1 cellular context compared by ENCODE assay signal in genomic region chr3:66010348-66011097, GRCh38.
TF ChIP-seq lines count a peak whose summit lies in the region.

No MANE protein-coding gene starts in this region.

TF ChIP-seq in HepG2, 621 proteins besides CTCF, POLR2A, EP300 and RAD21:
- TF ChIP-seq ZNF670 (CRISPR knock-in tag; IDR thresholded peaks at IDR 0.05; ENCODE audit: borderline replicate concordance), result no peak
- TF ChIP-seq ZNF337 (CRISPR knock-in tag; IDR thresholded peaks at IDR 0.05; ENCODE audit: borderline replicate concordance, low read depth), result no peak
- no peak for TF ChIP-seq ZNF792 (CRISPR knock-in tag; IDR thresholded peaks at IDR 0.05)
- no peak for TF ChIP-seq ESRRA (CRISPR knock-in tag; IDR thresholded peaks at IDR 0.05; ENCODE audit: low read depth)
- TF ChIP-seq BRCA1 (CRISPR knock-in tag; IDR thresholded peaks at IDR 0.05), result no peak
- TF ChIP-seq TEAD2 (CRISPR knock-in tag; IDR thresholded peaks at IDR 0.05), result no peak
- 0 out of 2 replicates have a peak, but pooled peaks have one; percentile 29 for TF ChIP-seq FOXP4 (CRISPR knock-in tag; IDR thresholded peaks at IDR 0.05)
- TF ChIP-seq RARA (CRISPR knock-in tag; IDR thresholded peaks at IDR 0.05), result peak; percentile 35; the same call in 1 of the 2 replicates
- no peak for TF ChIP-seq FOXA1 (IDR thresholded peaks at IDR 0.05)
- TF ChIP-seq FOXA1 (CRISPR knock-in tag; IDR thresholded peaks at IDR 0.05), result 0 out of 2 replicates have a peak, but pooled peaks have one; percentile 32
- no peak for TF ChIP-seq ZNF816 (CRISPR knock-in tag; IDR thresholded peaks at IDR 0.05; ENCODE audit: borderline replicate concordance)
- no peak for TF ChIP-seq U2AF2 (IDR thresholded peaks at IDR 0.05; ENCODE audit: low read depth, low read length)
- TF ChIP-seq TRAFD1 (CRISPR knock-in tag; IDR thresholded peaks at IDR 0.05; ENCODE audit: borderline replicate concordance), result no peak
- no peak for TF ChIP-seq ZNF496 (CRISPR knock-in tag; IDR thresholded peaks at IDR 0.05; ENCODE audit: insufficient replicate concordance)
- no peak for TF ChIP-seq SMC3 (IDR thresholded peaks at IDR 0.05; ENCODE audit: low read length)
- no peak for TF ChIP-seq ONECUT2 (CRISPR knock-in tag; IDR thresholded peaks at IDR 0.05)
- no peak for TF ChIP-seq ZNF749 (CRISPR knock-in tag; IDR thresholded peaks at IDR 0.05; ENCODE audit: borderline replicate concordance)
- no peak for TF ChIP-seq ZNF605 (CRISPR knock-in tag; IDR thresholded peaks at IDR 0.05)
- TF ChIP-seq ARHGAP35 (CRISPR knock-in tag; IDR thresholded peaks at IDR 0.05; ENCODE audit: borderline replicate concordance), result no peak
- TF ChIP-seq KLF9 (CRISPR knock-in tag; IDR thresholded peaks at IDR 0.05; ENCODE audit: low read depth), result no peak
- no peak for TF ChIP-seq ZNF20 (CRISPR knock-in tag; IDR thresholded peaks at IDR 0.05)
- no peak for TF ChIP-seq BHLHE40 (IDR thresholded peaks at IDR 0.05; ENCODE audit: low read length)
- no peak for TF ChIP-seq TIGD3 (CRISPR knock-in tag; IDR thresholded peaks at IDR 0.05; ENCODE audit: borderline replicate concordance)
- no peak for TF ChIP-seq HNF4A (CRISPR knock-in tag; IDR thresholded peaks at IDR 0.05)
- TF ChIP-seq ZNF512B (CRISPR knock-in tag; IDR thresholded peaks at IDR 0.05; ENCODE audit: borderline replicate concordance), result no peak
- no peak for TF ChIP-seq AGO2 (optimal IDR thresholded peaks at IDR 0.05; ENCODE audit: low read depth, low read length)
- no peak for TF ChIP-seq ZNF468 (CRISPR knock-in tag; IDR thresholded peaks at IDR 0.05)
- TF ChIP-seq FOXP1 (IDR thresholded peaks at IDR 0.05), result no peak
- peak; percentile 29; the same call in 1 of the 2 replicates for TF ChIP-seq FOXP1 (CRISPR knock-in tag; IDR thresholded peaks at IDR 0.05)
- no peak for TF ChIP-seq ZNF44 (CRISPR knock-in tag; IDR thresholded peaks at IDR 0.05)
